26 cellular contexts compared by ENCODE assay signal in genomic region chr3:70072754-70073153, GRCh38.
DNase-seq lines count a peak whose midpoint lies in the region; ATAC-seq and TF ChIP-seq lines count a peak whose summit lies in the region.
"Had no signal": no experiment of that assay in that cellular context is flagged by ENCODE, and none has a peak within 500 bp of the region (broad histone marks: within the 10 kb centered on the region; RNA-seq: fewer than 3 reads in every experiment).

No MANE protein-coding gene starts in this region.

- H3K9ac ChIP-seq in neuronal stem cell (ENCODE audit: low read depth, low read length, poor library complexity): no peak overlapping the region

- H3K79me2 ChIP-seq in GM23338 (replicated peaks; ENCODE audit: insufficient read depth): no peaks in the 10 kb centered on the region
- no peaks in the 10 kb centered on the region for H3K79me2 ChIP-seq in hepatocyte

- H3K27me3 Mint-ChIP-seq in GM23338 (ENCODE audit: insufficient read depth, low read depth, poor library complexity): peaks cover 2% of the 10 kb centered on the region
- H3K27me3 Mint-ChIP-seq in activated CD4-positive, alpha-beta T cell treated with anti-CD3 and anti-CD28 coated beads, Interleukin-2, amount 10 ng/mL, durations not matched to agents 24 days and 14 days: peaks cover 21% of the 10 kb centered on the region

- peak overlapping the region; percentile 1; the same call in 1 of the 2 replicates for H3K4me2 ChIP-seq in GM23338
- H3K4me2 ChIP-seq in hepatocyte: peak overlapping the region; percentile 78
- H3K4me2 ChIP-seq in neuronal stem cell (ENCODE audit: insufficient read depth, low read length, poor library complexity, severe bottlenecking): no peak overlapping the region

- H4K20me1 ChIP-seq in GM23338 (replicated peaks; ENCODE audit: insufficient read depth) (no peaks in the 10 kb centered on the region), hepatocyte (ENCODE audit: insufficient read depth, poor library complexity, severe bottlenecking) (no peaks in the 10 kb centered on the region)

- TF ChIP-seq CTCF in GM23338 (conservative IDR thresholded peaks at IDR 0.05; ENCODE audit: low read depth in 2 of 2) (no peak), hepatocyte (IDR thresholded peaks at IDR 0.05; ENCODE audit: poor library complexity) (no peak), thyroid gland (IDR thresholded peaks at IDR 0.05) (no peak)

- H3K9me2 ChIP-seq in GM23338 (ENCODE audit: insufficient read depth): no peaks in the 10 kb centered on the region
- no peaks in the 10 kb centered on the region for H3K9me2 ChIP-seq in hepatocyte (replicated peaks; ENCODE audit: insufficient read depth)

- H3K4ac ChIP-seq in neuronal stem cell (ENCODE audit: low read length): no peak overlapping the region

- H2BK120ac ChIP-seq in neuronal stem cell (ENCODE audit: low read depth, low read length): no peak overlapping the region

- WGBS in hepatocyte (ENCODE audit: low lambda C conversion rate, missing lambda C conversion rate): 76% methylated on average over 2 of the region's 2 CpGs
- WGBS in neuronal stem cell (ENCODE audit: extremely low coverage in 2 of 2, insufficient read length in 2 of 2, insufficient replicate concordance in 1 of 2), 2 donors: no CpG with 5 or more reads among the region's 2 CpGs
- WGBS in thyroid gland, 2 donors: 62 to 75% methylated on average over 2 of the region's 2 CpGs

- H3K14ac ChIP-seq in neuronal stem cell (ENCODE audit: low read length): no peak overlapping the region

- H3K27ac ChIP-seq in GM23338 (ENCODE audit: low read depth): no peak overlapping the region
- H3K27ac ChIP-seq in hepatocyte: peak overlapping the region; percentile 85
- H3K27ac ChIP-seq in neuronal stem cell (replicated peaks; ENCODE audit: low read length): peak overlapping the region; percentile 62
- peak overlapping the region; percentile 89 to 94 (median 89) for H3K27ac ChIP-seq in thyroid gland
- H3K27ac ChIP-seq: 22Rv1, C4-2B, RWPE1 had no signal

- H2AFZ ChIP-seq in GM23338 (no peak overlapping the region), hepatocyte (no peak overlapping the region), neuronal stem cell (ENCODE audit: low read length) (no peak overlapping the region)

- no peaks in the 10 kb centered on the region for H3K79me1 ChIP-seq in neuronal stem cell (ENCODE audit: low read depth, low read length)

- DNase-seq in GM23338 (ENCODE audit: low spot score): peak; percentile 10
- no peak for DNase-seq in hepatocyte (ENCODE audit: low spot score)
- DNase-seq in neuronal stem cell (ENCODE audit: low spot score): no peak
- no peak for DNase-seq in thyroid gland
- DNase-seq in NCI-H524 (lab: John Stamatoyannopoulos, UW): no peak
- no peak for DNase-seq in activated CD4-positive, alpha-beta T cell treated with anti-CD3 and anti-CD28 coated beads, Interleukin-2, amount 10 ng/mL, durations not matched to agents 24 days and 14 days
- DNase-seq: Caco-2; CD8-positive, alpha-beta T cell; DMS79; EL; GDM1; Kasumi-1; NCI-H1092 treated with DMSO at 0.1 percent for 48 hours; NCI-H1436; NCI-H1930; NCI-H2107; NCI-H446 treated with DMSO at 0.1 percent for 48 hours; NCI-H526 treated with DMSO at 0.1 percent for 48 hours; SHP77 had no signal

- H3K18ac ChIP-seq in neuronal stem cell (ENCODE audit: low read length): no peak overlapping the region

- no peak for TF ChIP-seq POLR2A in thyroid gland (IDR thresholded peaks at IDR 0.05)

- no peaks in the 10 kb centered on the region for H3K9me3 ChIP-seq in hepatocyte (ENCODE audit: low read depth)
- H3K9me3 ChIP-seq in neuronal stem cell (replicated peaks in 1 of 2; ENCODE audit: control insufficient read depth in 2 of 2, insufficient read depth in 1 of 2, low read depth in 1 of 2, low read length in 2 of 2): peaks cover 0 to under 1% of the 10 kb centered on the region in 2 donors
- H3K9me3 ChIP-seq in thyroid gland: no peaks in the 10 kb centered on the region
- H3K9me3 ChIP-seq: Caco-2 had no signal

- H2BK5ac ChIP-seq in neuronal stem cell (ENCODE audit: low read length): no peak overlapping the region

- H3K23ac ChIP-seq in neuronal stem cell (ENCODE audit: low read depth, low read length, poor library complexity): no peak overlapping the region

- H2AK5ac ChIP-seq in neuronal stem cell (ENCODE audit: low read depth, low read length): no peak overlapping the region

- peaks cover 3% of the 10 kb centered on the region; the same call in 1 of the 3 replicates for H3K9me3 Mint-ChIP-seq in GM23338
- H3K9me3 Mint-ChIP-seq in activated CD4-positive, alpha-beta T cell treated with anti-CD3 and anti-CD28 coated beads, Interleukin-2, amount 10 ng/mL, durations not matched to agents 24 days and 14 days: no peaks in the 10 kb centered on the region
- H3K9me3 Mint-ChIP-seq: CD8-positive, alpha-beta T cell had no signal

- H2BK12ac ChIP-seq in neuronal stem cell (ENCODE audit: low read length): no peak overlapping the region

- no peak overlapping the region for H4K8ac ChIP-seq in neuronal stem cell (ENCODE audit: low read depth, low read length)

- ATAC-seq in GM23338: no peak
- ATAC-seq in GM21390 (IDR thresholded peaks at IDR 0.05; ENCODE audit: unreplicated experiment): no peak
- ATAC-seq: CD8-positive, alpha-beta T cell; HCT116; K562 had no signal

- peaks cover 37% of the 10 kb centered on the region for H3K4me1 ChIP-seq in GM23338 (ENCODE audit: insufficient read depth)
- peaks cover 8% of the 10 kb centered on the region for H3K4me1 ChIP-seq in hepatocyte (ENCODE audit: insufficient read depth)
- H3K4me1 ChIP-seq in neuronal stem cell (ENCODE audit: control insufficient read depth in 2 of 2, insufficient read depth in 1 of 2, low read depth in 1 of 2, low read length in 2 of 2): peaks cover 0 to 2% of the 10 kb centered on the region in 2 donors
- peaks cover 64 to 65% of the 10 kb centered on the region in 2 donors for H3K4me1 ChIP-seq in thyroid gland
- H3K4me1 ChIP-seq: Caco-2 had no signal

- H3K27me3 ChIP-seq in GM23338 (ENCODE audit: insufficient read depth) (no peaks in the 10 kb centered on the region), hepatocyte (no peaks in the 10 kb centered on the region), neuronal stem cell (ENCODE audit: control insufficient read depth in 3 of 3, insufficient read depth in 3 of 3, low read depth in 1 of 3, low read length in 3 of 3) (peaks cover 0 to 11% (median 0%) of the 10 kb centered on the region in 3 experiments), thyroid gland (no peaks in the 10 kb centered on the region)

- H3K4me3 ChIP-seq in GM23338 (no peak overlapping the region), hepatocyte (no peak overlapping the region), neuronal stem cell (ENCODE audit: low read length in 2 of 2) (no peak overlapping the region), thyroid gland (replicated peaks in 1 of 3) (no peak overlapping the region)
- H3K4me3 ChIP-seq: K562 had no signal

- no peak overlapping the region for H2BK15ac ChIP-seq in neuronal stem cell (ENCODE audit: low read length)

- no peaks in the 10 kb centered on the region for H3K36me3 ChIP-seq in GM23338 (ENCODE audit: insufficient read depth)
- no peaks in the 10 kb centered on the region for H3K36me3 ChIP-seq in hepatocyte (replicated peaks; ENCODE audit: insufficient read depth, low read depth)
- H3K36me3 ChIP-seq in neuronal stem cell (replicated peaks in 1 of 2; ENCODE audit: control insufficient read depth in 2 of 2, insufficient read depth in 2 of 2, low read length in 2 of 2): no peaks in the 10 kb centered on the region
- H3K36me3 ChIP-seq in thyroid gland: no peaks in the 10 kb centered on the region

- intact Hi-C loops in thyroid gland (cut with DNase I): no loop called here
- intact Hi-C loops in activated CD4-positive, alpha-beta T cell treated with anti-CD3 and anti-CD28 coated beads, Interleukin-2, amount 10 ng/mL, durations not matched to agents 24 days and 14 days (cut with micrococcal nuclease): no loop called here

- H3F3A ChIP-seq in GM23338 (replicated peaks; ENCODE audit: low read depth): no peaks in the 10 kb centered on the region

- no peak overlapping the region for H3K4me3 Mint-ChIP-seq in GM23338
- no peak overlapping the region for H3K4me3 Mint-ChIP-seq in activated CD4-positive, alpha-beta T cell treated with anti-CD3 and anti-CD28 coated beads, Interleukin-2, amount 10 ng/mL, durations not matched to agents 24 days and 14 days
- H3K4me3 Mint-ChIP-seq: B cell; CD8-positive, alpha-beta T cell had no signal

- H3K4me1 Mint-ChIP-seq in GM23338: peaks cover 44% of the 10 kb centered on the region
- H3K4me1 Mint-ChIP-seq in activated CD4-positive, alpha-beta T cell treated with anti-CD3 and anti-CD28 coated beads, Interleukin-2, amount 10 ng/mL, durations not matched to agents 24 days and 14 days: no peaks in the 10 kb centered on the region
- H3K4me1 Mint-ChIP-seq: B cell had no signal

- no peak overlapping the region for H4K91ac ChIP-seq in neuronal stem cell (ENCODE audit: low read depth, low read length, poor library complexity)

- peaks cover 3% of the 10 kb centered on the region; the same call in 2 of the 3 replicates for H3K36me3 Mint-ChIP-seq in GM23338 (ENCODE audit: low read depth)
- H3K36me3 Mint-ChIP-seq in activated CD4-positive, alpha-beta T cell treated with anti-CD3 and anti-CD28 coated beads, Interleukin-2, amount 10 ng/mL, durations not matched to agents 24 days and 14 days (ENCODE audit: low read depth): no peaks in the 10 kb centered on the region
- H3K36me3 Mint-ChIP-seq: CD8-positive, alpha-beta T cell had no signal

- no peak overlapping the region for H3K27ac Mint-ChIP-seq in GM23338
- no peak overlapping the region for H3K27ac Mint-ChIP-seq in activated CD4-positive, alpha-beta T cell treated with anti-CD3 and anti-CD28 coated beads, Interleukin-2, amount 10 ng/mL, durations not matched to agents 24 days and 14 days
- H3K27ac Mint-ChIP-seq: B cell; CD8-positive, alpha-beta T cell had no signal

TF ChIP-seq in GM23338, 12 proteins besides CTCF, POLR2A, EP300 and RAD21 (continues in another document):
- TF ChIP-seq EZH2phosphoT487 (IDR thresholded peaks at IDR 0.05; ENCODE audit: unreplicated experiment) (no peak), STAT1 (IDR thresholded peaks at IDR 0.05; ENCODE audit: unreplicated experiment) (no peak)
